In genomic region chr5:76460104-76460503, GRCh38 we compare ENCODE assay signal across 20 cellular contexts. TPM values are rescaled to one million over a fixed set of nuclear protein-coding genes. Genes with fewer than 3 reads are reported as not detected.
"Had no signal": no experiment of that assay in that cellular context is flagged by ENCODE, and none has a peak within 500 bp of the region (broad histone marks: within the 10 kb centered on the region; RNA-seq: fewer than 3 reads in every experiment).

No MANE protein-coding gene starts in this region.

- H3K27me3 ChIP-seq: cardiac muscle cell, left lung, neural progenitor cell, right atrium auricular region, tibial artery had no signal

- H3K9me3 ChIP-seq: left lung, prostate gland, right atrium auricular region, tibial artery had no signal

- H3K4me3 ChIP-seq: cardiac muscle cell, left lung, neural progenitor cell, prostate gland, right atrium auricular region, tibial artery had no signal

- ATAC-seq: activated T-cell treated with anti-CD3 and anti-CD28 coated beads, Interleukin-2, amount 50 U/mL, for 4 hours; foreskin keratinocyte; left lung had no signal

- H3K27me3 Mint-ChIP-seq: activated naive CD8-positive, alpha-beta T cell treated with anti-CD3 and anti-CD28 coated beads, Interleukin-2, amount 10 ng/mL, durations not matched to agents 7 days and 5 days had no signal

- H3K4me1 ChIP-seq: foreskin keratinocyte, neural progenitor cell, prostate gland, right atrium auricular region, tibial artery had no signal

- H3K27ac ChIP-seq: cardiac muscle cell, foreskin keratinocyte, left lung, neural progenitor cell, prostate gland, right atrium auricular region, tibial artery had no signal

- H3K4me3 Mint-ChIP-seq: activated naive CD8-positive, alpha-beta T cell treated with anti-CD3 and anti-CD28 coated beads, Interleukin-2, amount 10 ng/mL, durations not matched to agents 7 days and 5 days; activated T-cell treated with anti-CD3 and anti-CD28 coated beads, Interleukin-2, amount 50 U/mL, for 4 hours; endodermal cell; mesothelial cell of epicardium; neural progenitor cell had no signal

- H3K9me3 Mint-ChIP-seq: endodermal cell, neural progenitor cell had no signal

- H3K27ac Mint-ChIP-seq: activated naive CD8-positive, alpha-beta T cell treated with anti-CD3 and anti-CD28 coated beads, Interleukin-2, amount 10 ng/mL, durations not matched to agents 7 days and 5 days; endodermal cell; mesothelial cell of epicardium; neural progenitor cell had no signal

- H3K36me3 Mint-ChIP-seq: mesothelial cell of epicardium had no signal

- DNase-seq: activated CD4-positive, alpha-beta T cell treated with anti-CD3 and anti-CD28 coated beads, Interleukin-2, amount 50 U/mL, for 4 hours; activated gamma-delta T cell; activated naive CD8-positive, alpha-beta T cell treated with anti-CD3 and anti-CD28 coated beads, Interleukin-2, amount 10 ng/mL, durations not matched to agents 7 days and 5 days; activated T-cell treated with anti-CD3 and anti-CD28 coated beads, Interleukin-2, amount 50 U/mL, for 4 hours; amygdala; endodermal cell; foreskin keratinocyte; hippocampal formation; left lung; stimulated activated CD4-positive, alpha-beta T cell treated with anti-CD3 and anti-CD28 coated beads, Interleukin-12 subunit alpha, Interleukin-12 subunit beta, amount 100 ng/mL, for 4 hours; stimulated activated CD4-positive, alpha-beta T cell treated with anti-CD3 and anti-CD28 coated beads, Interleukin-1b, Interleukin-23, amount 100 ng/mL, for 48 hours; stimulated activated CD8-positive, alpha-beta memory T cell treated with anti-CD3 and anti-CD28 coated beads, Interleukin-4, amount 100 ng/mL, for 48 hours; stimulated activated naive CD4-positive, alpha-beta T cell treated with Interleukin-2 at 50 U/mL for 16 hours; substantia nigra; tibial artery had no signal

- H3K36me3 ChIP-seq: cardiac muscle cell, left lung, neural progenitor cell, prostate gland, right atrium auricular region, tibial artery had no signal

RNA-seq across cellular contexts. Expression of gene IQGAP2, which starts 57.0 kb away (rescaled TPM):
- polyA plus RNA-seq: foreskin keratinocyte had no signal
